ENCODE assay signal across 8 cellular contexts in genomic region chr5:177426566-177427210, GRCh38. TPM values are rescaled to one million over a fixed set of nuclear protein-coding genes. Genes with fewer than 3 reads are reported as not detected.
A peak's percentile ranks its signal among the peaks of the same experiment; 100 is the strongest.
DNase-seq lines count a peak whose midpoint lies in the region; ATAC-seq and TF ChIP-seq lines count a peak whose summit lies in the region.

Gene GRK6 (plus strand): TSS chr5:177426676. CDS start chr5:177426846, 170 bp downstream.

- peak; percentile 7 for ATAC-seq in HG02884 (IDR thresholded peaks at IDR 0.05; ENCODE audit: unreplicated experiment)

- H2AFZ ChIP-seq in parathyroid adenoma = peak within 1 kb of the TSS; percentile 89

- peak within 1 kb of the TSS; percentile 92 for H3K4me2 ChIP-seq in parathyroid adenoma (ENCODE audit: low read length)

- H3K79me2 ChIP-seq in parathyroid adenoma = no peaks in the 10 kb centered on the region

- peak within 1 kb of the TSS; percentile 32 for H3K9ac ChIP-seq in parathyroid adenoma

- no peaks in the 10 kb centered on the region for H3K36me3 ChIP-seq in parathyroid adenoma (ENCODE audit: control insufficient read depth, insufficient read depth, low read length)

- no peak for TF ChIP-seq CTCF in parathyroid adenoma (IDR thresholded peaks at IDR 0.05)

- H3K4me1 ChIP-seq in parathyroid adenoma = peaks cover 17% of the 10 kb centered on the region

- H3K27me3 ChIP-seq in parathyroid adenoma (ENCODE audit: control insufficient read depth, insufficient read depth, low read length) = no peaks in the 10 kb centered on the region

- no peaks in the 10 kb centered on the region for H3K9me3 ChIP-seq in parathyroid adenoma (ENCODE audit: control insufficient read depth, low read length)

- peak within 1 kb of the TSS; percentile 67 for H3K4me3 ChIP-seq in parathyroid adenoma (ENCODE audit: low read depth, low read length)

- peak within 1 kb of the TSS; percentile 95 for H3K27ac ChIP-seq in parathyroid adenoma

- DNase-seq in NCI-H2081 (lab: John Stamatoyannopoulos, UW) = peak; percentile 24 to 37
- no peak for DNase-seq in NCI-H2081 treated with DMSO at 0.1 percent for 48 hours (lab: John Stamatoyannopoulos, UW)
- DNase-seq in activated naive CD4-positive, alpha-beta T cell (lab: John Stamatoyannopoulos, UW) = peak in 3 of 4 experiments; percentile 34 to 63 (median 49)
- peak; percentile 52 for DNase-seq in glomerular visceral epithelial cell (ENCODE audit: extremely low spot score)
- DNase-seq in NOMO-1 treated with DMSO at 0.1 percent for 48 hours (lab: John Stamatoyannopoulos, UW; ENCODE audit: unreplicated experiment) = no peak

TF ChIP-seq in PFSK-1, 5 proteins besides CTCF, POLR2A, EP300 and RAD21:
- 0 out of 2 replicates have a peak, but pooled peaks have one; percentile 62 for TF ChIP-seq TAF1 (IDR thresholded peaks at IDR 0.05; ENCODE audit: borderline replicate concordance, insufficient read depth, low read length)
- peak in 1 of 2 experiments; percentile 27; a peak in 1 of 4 replicates for TF ChIP-seq REST (IDR thresholded peaks at IDR 0.05; ENCODE audit: insufficient read depth in 1 of 2, low read depth in 2 of 2, low read length in 2 of 2)
- TF ChIP-seq SIN3A (IDR thresholded peaks at IDR 0.05; ENCODE audit: borderline replicate concordance, insufficient read depth, low read length) = no peak
- peak; percentile 43 for TF ChIP-seq FOXP2 (optimal IDR thresholded peaks at IDR 0.05; ENCODE audit: borderline replicate concordance, extremely low read depth, extremely low read length, insufficient read depth)
- TF ChIP-seq POLR2AphosphoS5 (IDR thresholded peaks at IDR 0.05; ENCODE audit: low read depth, low read length) = no peak

RNA-seq across cellular contexts. Expression of gene GRK6, which starts in this region (rescaled TPM):
- polyA plus RNA-seq in PFSK-1 (2012; ENCODE audit: insufficient read length, low read depth) = 90.4 TPM

Comparison
In these comparisons a context has a peak if more than half of its experiments do, and no peak if none do; other contexts are left out.
1. DNase-seq: peak in NCI-H2081 (2 of 2), activated naive CD4-positive, alpha-beta T cell (3 of 4) and glomerular visceral epithelial cell (single experiment); none in NCI-H2081 treated with DMSO at 0.1 percent for 48 hours (single experiment) and NOMO-1 treated with DMSO at 0.1 percent for 48 hours (single experiment).